ENCODE assay signal across 17 cellular contexts in the genomic region with DNA sequence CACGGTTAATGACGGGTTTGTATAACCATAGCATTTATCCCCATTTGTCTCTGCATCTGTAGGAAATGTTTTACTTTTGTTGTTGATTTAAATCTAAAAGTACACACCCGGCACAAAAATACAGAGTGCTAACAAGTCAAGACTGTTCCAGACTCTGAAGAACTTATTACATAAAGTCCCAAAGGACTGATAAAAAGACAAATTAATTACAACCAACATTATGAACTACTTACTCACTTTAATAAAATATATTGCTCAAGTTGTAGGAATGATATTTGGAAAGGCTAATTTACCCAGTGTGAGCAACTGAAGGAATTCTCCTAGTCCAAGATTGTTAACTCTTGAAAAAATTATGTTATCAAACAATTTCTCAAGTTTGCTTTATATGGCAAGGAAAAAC.
DNase-seq lines count a peak whose midpoint lies in the region; ATAC-seq, FAIRE-seq and TF ChIP-seq lines count a peak whose summit lies in the region.
"Had no signal": no experiment of that assay in that cellular context is flagged by ENCODE, and none has a peak within 500 bp of the region (broad histone marks: within the 10 kb centered on the region; RNA-seq: fewer than 3 reads in every experiment).

No MANE protein-coding gene starts in this region.

- H3K27me3 Mint-ChIP-seq in HFFc6 (ENCODE audit: insufficient read depth) = no peaks in the 10 kb centered on the region

- H3K27me3 ChIP-seq in sigmoid colon = no peaks in the 10 kb centered on the region
- H3K27me3 ChIP-seq in left lung = no peaks in the 10 kb centered on the region

- H3K27ac ChIP-seq in sigmoid colon (peak overlapping the region; percentile 2 to 65 (median 40)), RWPE1 (no peak overlapping the region), left lung (no peak overlapping the region)

- H3K36me3 ChIP-seq in sigmoid colon = no peaks in the 10 kb centered on the region
- no peaks in the 10 kb centered on the region for H3K36me3 ChIP-seq in left lung

- DNase-seq in EH (ENCODE audit: low read depth) = peak; percentile 49
- no peak for DNase-seq in HFFc6
- no peak for DNase-seq in sigmoid colon
- DNase-seq in RWPE1 (ENCODE audit: low spot score) = no peak
- no peak for DNase-seq in left lung
- DNase-seq in T-helper 1 cell = no peak
- DNase-seq: ACHN, Caco-2, H9, MV-4-11, NCI-H1417 treated with DMSO at 0.1 percent for 48 hours, NCI-H1930, NCI-H748 treated with DMSO at 0.1 percent for 48 hours, SK-N-SH had no signal

- FAIRE-seq in endometrium (lab: Jason Lieb, UNC) = peak; percentile 72
- FAIRE-seq: K562 had no signal

- TF ChIP-seq EP300 in sigmoid colon (IDR thresholded peaks at IDR 0.05) = no peak

- H3K27ac Mint-ChIP-seq in HFFc6 = peak overlapping the region; percentile 65
- H3K27ac Mint-ChIP-seq: H9 had no signal

- CTCF ChIA-PET in RWPE1 (lab: Yijun Ruan, JAX) = interaction anchor here (1.0 kb wide), 1 partner anchor 17 kb away, joined by 4 read pairs; no protein-coding TSS in a partner anchor

- POLR2A ChIA-PET in RWPE1 (lab: Yijun Ruan, JAX; ENCODE audit: low non-redundant PET) = no interaction called here

- no peak overlapping the region for H3K4me3 ChIP-seq in sigmoid colon
- H3K4me3 ChIP-seq in left lung = no peak overlapping the region
- H3K4me3 ChIP-seq: K562 had no signal

- peaks cover 0 to 75% (median 56%) of the 10 kb centered on the region in 4 donors for H3K4me1 ChIP-seq in sigmoid colon
- H3K4me1 ChIP-seq in left lung = peaks cover 4 to 16% of the 10 kb centered on the region in 2 donors

- H3K9me3 Mint-ChIP-seq in HFFc6 = no peaks in the 10 kb centered on the region
- H3K9me3 Mint-ChIP-seq: H9 had no signal

- peaks cover 12% of the 10 kb centered on the region for H3K36me3 Mint-ChIP-seq in HFFc6 (ENCODE audit: low read depth)

- 80 to 88% methylated on average over 3 of the region's 3 CpGs for WGBS in sigmoid colon, 2 donors

- no peak overlapping the region for H3K4me3 Mint-ChIP-seq in HFFc6
- H3K4me3 Mint-ChIP-seq: H9 had no signal

- no peaks in the 10 kb centered on the region for H3K9me3 ChIP-seq in sigmoid colon
- H3K9me3 ChIP-seq in left lung = no peaks in the 10 kb centered on the region
- H3K9me3 ChIP-seq: Caco-2, SK-N-SH had no signal

- H3K4me1 Mint-ChIP-seq in HFFc6 (ENCODE audit: low read depth) = peaks cover 77% of the 10 kb centered on the region

- TF ChIP-seq POLR2A in sigmoid colon (IDR thresholded peaks at IDR 0.05) = no peak

- intact Hi-C loops in sigmoid colon (cut with DNase I) (no loop called here), left lung (cut with DNase I) (no loop called here)

- no peak for TF ChIP-seq CTCF in HFFc6 (IDR thresholded peaks at IDR 0.05)
- no peak for TF ChIP-seq CTCF in sigmoid colon (IDR thresholded peaks at IDR 0.05)
- TF ChIP-seq CTCF in RWPE1 (conservative IDR thresholded peaks at IDR 0.05; ENCODE audit: low read depth) = no peak
- TF ChIP-seq CTCF in left lung (IDR thresholded peaks at IDR 0.05) = no peak

- no peak for ATAC-seq in GM21515 (IDR thresholded peaks at IDR 0.05; ENCODE audit: unreplicated experiment)
- no peak for ATAC-seq in left lung
- ATAC-seq: K562 had no signal

Comparison
In these comparisons a context has a peak if more than half of its experiments do, and no peak if none do; other contexts are left out.
1. H3K27ac ChIP-seq: peak in sigmoid colon (4 of 4); none in RWPE1 (single experiment) and left lung (0 of 2).